Comparison of ENCODE assay signal across 10 cellular contexts in the genomic region with DNA sequence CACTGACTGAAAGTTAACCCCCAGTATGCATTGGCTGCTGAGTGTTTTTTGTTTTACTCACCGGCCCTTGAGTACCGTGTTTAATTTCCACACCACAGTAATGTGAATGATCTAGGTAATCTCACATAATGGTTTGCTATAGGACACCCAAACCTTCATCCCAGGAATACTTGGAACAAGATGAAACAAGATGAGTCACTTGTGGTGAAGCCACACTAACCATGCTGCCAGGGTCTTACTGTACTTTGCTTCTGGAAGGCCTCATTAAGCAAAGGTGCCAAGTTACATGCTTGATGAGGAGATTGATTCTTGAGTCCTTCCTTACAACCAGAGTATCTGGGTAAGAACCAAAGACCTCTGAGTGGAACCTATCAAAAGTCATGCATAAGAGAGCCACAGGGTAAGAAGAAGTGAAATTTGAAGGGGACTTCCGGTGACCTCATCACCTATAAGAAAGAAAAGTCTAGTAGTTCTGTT.
A peak's percentile ranks its signal among the peaks of the same experiment; 100 is the strongest.
DNase-seq lines count a peak whose midpoint lies in the region; ATAC-seq, FAIRE-seq and TF ChIP-seq lines count a peak whose summit lies in the region.
"Had no signal": no experiment of that assay in that cellular context is flagged by ENCODE, and none has a peak within 500 bp of the region (broad histone marks: within the 10 kb centered on the region; RNA-seq: fewer than 3 reads in every experiment).

No MANE protein-coding gene starts in this region.

- ATAC-seq in GM19397 (IDR thresholded peaks at IDR 0.05; ENCODE audit: unreplicated experiment) (peak; percentile 47), HG02981 (IDR thresholded peaks at IDR 0.05; ENCODE audit: unreplicated experiment) (no peak)

- TF ChIP-seq EP300 in Ishikawa (IDR thresholded peaks at IDR 0.05; ENCODE audit: borderline replicate concordance) = no peak; the same call in 1 of the 2 replicates

- TF ChIP-seq CTCF in fibroblast of mammary gland (conservative IDR thresholded peaks at IDR 0.05; ENCODE audit: control insufficient read depth, insufficient read depth, low read depth, low read length) (no peak), D721Med (IDR thresholded peaks at IDR 0.05; ENCODE audit: insufficient read depth, missing control alignments) (no peak)

- no peak for FAIRE-seq in D721Med (lab: Jason Lieb, UNC)

- peak; percentile 89 for DNase-seq in Daoy (ENCODE audit: low read depth)
- DNase-seq in fibroblast of mammary gland (ENCODE audit: low read depth) = peak; percentile 69
- no peak for DNase-seq in D721Med (ENCODE audit: insufficient read length, low spot score)
- no peak for DNase-seq in DMS79 (lab: John Stamatoyannopoulos, UW)
- no peak for DNase-seq in effector CD8-positive, alpha-beta T cell (lab: John Stamatoyannopoulos, UW)
- DNase-seq: activated CD4-positive, alpha-beta T cell treated with anti-CD3 and anti-CD28 coated beads, Interleukin-2, amount 50 U/mL, for 48 hours; naive thymus-derived CD8-positive, alpha-beta T cell had no signal

- TF ChIP-seq RAD21 in Ishikawa (IDR thresholded peaks at IDR 0.05; ENCODE audit: low read depth) = no peak

- no peak overlapping the region for H3K4me3 ChIP-seq in fibroblast of mammary gland (ENCODE audit: control insufficient read depth, low read depth, low read length)

TF ChIP-seq in Ishikawa, 13 proteins besides CTCF, POLR2A, EP300 and RAD21:
- peak; percentile 73; the same call in 1 of the 2 replicates for TF ChIP-seq NFIC (IDR thresholded peaks at IDR 0.05)
- no peak for TF ChIP-seq ZBTB7A (IDR thresholded peaks at IDR 0.05; ENCODE audit: low read depth)

Comparison
In these comparisons a context has a peak if more than half of its experiments do, and no peak if none do; other contexts are left out.
1. DNase-seq: peak in Daoy (single experiment) and fibroblast of mammary gland (single experiment); none in D721Med (single experiment), DMS79 (single experiment) and effector CD8-positive, alpha-beta T cell (single experiment).